Comparison of ENCODE assay signal across 1 cellular context in genomic region chr7:43583424-43584199, GRCh38.
TF ChIP-seq lines count a peak whose summit lies in the region.

No MANE protein-coding gene starts in this region.

TF ChIP-seq in HepG2, 621 proteins besides CTCF, POLR2A, EP300 and RAD21 (continued from another document and continues in another):
- peak; percentile 69; the same call in 1 of the 2 replicates for TF ChIP-seq ZNF800 (CRISPR knock-in tag; IDR thresholded peaks at IDR 0.05)
- 0 out of 2 replicates have a peak, but pooled peaks have one; percentile 47 for TF ChIP-seq ZNF891 (CRISPR knock-in tag; IDR thresholded peaks at IDR 0.05)
- TF ChIP-seq SP1 (IDR thresholded peaks at IDR 0.05), result no peak
- TF ChIP-seq SP1 (CRISPR knock-in tag; IDR thresholded peaks at IDR 0.05), result 0 out of 2 replicates have a peak, but pooled peaks have one; percentile 31
- peak; percentile 75; the same call in 1 of the 2 replicates for TF ChIP-seq ZNF776 (CRISPR knock-in tag; IDR thresholded peaks at IDR 0.05)
- TF ChIP-seq SNAPC4 (CRISPR knock-in tag; IDR thresholded peaks at IDR 0.05), result 0 out of 2 replicates have a peak, but pooled peaks have one; percentile 49
- 0 out of 2 replicates have a peak, but pooled peaks have one; percentile 10 for TF ChIP-seq SPEN (CRISPR knock-in tag; IDR thresholded peaks at IDR 0.05; ENCODE audit: low read depth)
- peak; percentile 20; the same call in 1 of the 2 replicates for TF ChIP-seq ZFP91 (CRISPR knock-in tag; IDR thresholded peaks at IDR 0.05; ENCODE audit: borderline replicate concordance)
- TF ChIP-seq ZNF430 (CRISPR knock-in tag; IDR thresholded peaks at IDR 0.05), result 0 out of 2 replicates have a peak, but pooled peaks have one; percentile 56
- peak; percentile 61; the same call in 1 of the 2 replicates for TF ChIP-seq ZNF329 (CRISPR knock-in tag; IDR thresholded peaks at IDR 0.05; ENCODE audit: low read depth)
- TF ChIP-seq ZFX (CRISPR knock-in tag; IDR thresholded peaks at IDR 0.05; ENCODE audit: low read depth), result peak; percentile 41; the same call in 1 of the 2 replicates
- 0 out of 2 replicates have a peak, but pooled peaks have one; percentile 32 for TF ChIP-seq ZNF253 (CRISPR knock-in tag; IDR thresholded peaks at IDR 0.05; ENCODE audit: borderline replicate concordance)
- TF ChIP-seq ZFY (CRISPR knock-in tag; IDR thresholded peaks at IDR 0.05), result peak; percentile 70
- peak; percentile 13 for TF ChIP-seq YY1 (IDR thresholded peaks at IDR 0.05; ENCODE audit: insufficient read depth, insufficient replicate concordance, low read depth, low read length)
- TF ChIP-seq TEAD2 (CRISPR knock-in tag; IDR thresholded peaks at IDR 0.05), result 0 out of 2 replicates have a peak, but pooled peaks have one; percentile 16
- TF ChIP-seq SRY (CRISPR knock-in tag; IDR thresholded peaks at IDR 0.05), result peak; percentile 75; the same call in 1 of the 2 replicates
- TF ChIP-seq TCF7L2 (IDR thresholded peaks at IDR 0.05; ENCODE audit: low read depth, low read length), result no peak
- TF ChIP-seq ZNF564 (CRISPR knock-in tag; IDR thresholded peaks at IDR 0.05), result peak; percentile 34; the same call in 1 of the 2 replicates
- TF ChIP-seq HNF1A (IDR thresholded peaks at IDR 0.05; ENCODE audit: low read depth), result no peak
- peak; percentile 26; the same call in 1 of the 2 replicates for TF ChIP-seq HNF1A (CRISPR knock-in tag; IDR thresholded peaks at IDR 0.05; ENCODE audit: borderline replicate concordance)
- peak; percentile 17; the same call in 1 of the 2 replicates for TF ChIP-seq TBX2 (CRISPR knock-in tag; IDR thresholded peaks at IDR 0.05; ENCODE audit: borderline replicate concordance)
- TF ChIP-seq RBM39 (IDR thresholded peaks at IDR 0.05; ENCODE audit: low read depth, low read length, poor library complexity, severe bottlenecking), result peak; percentile 16
- TF ChIP-seq HDAC1 (CRISPR knock-in tag; IDR thresholded peaks at IDR 0.05), result peak; percentile 84
- peak; percentile 57; the same call in 1 of the 2 replicates for TF ChIP-seq PHF8 (CRISPR knock-in tag; IDR thresholded peaks at IDR 0.05)
- TF ChIP-seq MYPOP (CRISPR knock-in tag; IDR thresholded peaks at IDR 0.05), result peak; percentile 43; the same call in 1 of the 2 replicates
- TF ChIP-seq ZSCAN25 (CRISPR knock-in tag; IDR thresholded peaks at IDR 0.05), result peak; percentile 8; the same call in 1 of the 2 replicates
- TF ChIP-seq ZNF292 (CRISPR knock-in tag; IDR thresholded peaks at IDR 0.05; ENCODE audit: borderline replicate concordance, low read depth), result peak; percentile 54; the same call in 1 of the 2 replicates
- TF ChIP-seq ZBTB42 (CRISPR knock-in tag; IDR thresholded peaks at IDR 0.05), result no peak
- TF ChIP-seq ZNF563 (CRISPR knock-in tag; IDR thresholded peaks at IDR 0.05), result peak; percentile 48; the same call in 1 of the 2 replicates
- TF ChIP-seq SUZ12 (IDR thresholded peaks at IDR 0.05; ENCODE audit: low read depth, low read length), result no peak
- 0 out of 2 replicates have a peak, but pooled peaks have one; percentile 44 for TF ChIP-seq ZNF710 (CRISPR knock-in tag; IDR thresholded peaks at IDR 0.05; ENCODE audit: borderline replicate concordance)
- TF ChIP-seq UBTF (CRISPR knock-in tag; IDR thresholded peaks at IDR 0.05), result peak; percentile 75
- peak; percentile 61 for TF ChIP-seq SAP130 (CRISPR knock-in tag; IDR thresholded peaks at IDR 0.05; ENCODE audit: low read depth)
- TF ChIP-seq SOX6 (IDR thresholded peaks at IDR 0.05), result no peak
- TF ChIP-seq SOX6 (CRISPR knock-in tag; IDR thresholded peaks at IDR 0.05), result peak; percentile 11; the same call in 1 of the 2 replicates
- TF ChIP-seq MLLT10 (CRISPR knock-in tag; IDR thresholded peaks at IDR 0.05), result no peak
- TF ChIP-seq RFXAP (CRISPR knock-in tag; IDR thresholded peaks at IDR 0.05; ENCODE audit: borderline replicate concordance), result no peak
- TF ChIP-seq GATAD2A (CRISPR knock-in tag; IDR thresholded peaks at IDR 0.05), result no peak
- TF ChIP-seq FOXO4 (CRISPR knock-in tag; conservative IDR thresholded peaks at IDR 0.05), result no peak
